ENCODE assay signal across 1 cellular context in the genomic region with DNA sequence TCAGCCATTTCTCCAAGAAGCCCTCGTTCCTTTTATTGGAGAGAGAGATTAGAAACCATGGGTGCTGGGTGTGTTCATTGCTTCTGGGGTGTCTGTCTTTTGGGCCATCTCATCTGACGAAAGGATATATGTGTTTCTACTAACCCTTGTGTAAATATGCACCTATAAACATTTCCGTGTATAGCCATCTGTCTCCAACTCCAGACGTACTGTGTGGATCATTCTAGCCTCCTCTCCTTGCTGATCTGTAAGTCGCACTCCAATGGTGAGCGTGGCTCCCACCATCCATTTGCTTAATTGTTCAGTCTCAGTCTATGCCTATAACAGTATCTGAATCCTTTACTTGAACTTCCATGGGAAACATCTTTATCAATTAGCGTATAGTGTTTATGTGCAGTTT.
TF ChIP-seq lines count a peak whose summit lies in the region.

No MANE protein-coding gene starts in this region.

TF ChIP-seq in WTC11, 78 proteins besides CTCF, POLR2A, EP300 and RAD21 (continued from another document):
- TF ChIP-seq, protein P1, sequence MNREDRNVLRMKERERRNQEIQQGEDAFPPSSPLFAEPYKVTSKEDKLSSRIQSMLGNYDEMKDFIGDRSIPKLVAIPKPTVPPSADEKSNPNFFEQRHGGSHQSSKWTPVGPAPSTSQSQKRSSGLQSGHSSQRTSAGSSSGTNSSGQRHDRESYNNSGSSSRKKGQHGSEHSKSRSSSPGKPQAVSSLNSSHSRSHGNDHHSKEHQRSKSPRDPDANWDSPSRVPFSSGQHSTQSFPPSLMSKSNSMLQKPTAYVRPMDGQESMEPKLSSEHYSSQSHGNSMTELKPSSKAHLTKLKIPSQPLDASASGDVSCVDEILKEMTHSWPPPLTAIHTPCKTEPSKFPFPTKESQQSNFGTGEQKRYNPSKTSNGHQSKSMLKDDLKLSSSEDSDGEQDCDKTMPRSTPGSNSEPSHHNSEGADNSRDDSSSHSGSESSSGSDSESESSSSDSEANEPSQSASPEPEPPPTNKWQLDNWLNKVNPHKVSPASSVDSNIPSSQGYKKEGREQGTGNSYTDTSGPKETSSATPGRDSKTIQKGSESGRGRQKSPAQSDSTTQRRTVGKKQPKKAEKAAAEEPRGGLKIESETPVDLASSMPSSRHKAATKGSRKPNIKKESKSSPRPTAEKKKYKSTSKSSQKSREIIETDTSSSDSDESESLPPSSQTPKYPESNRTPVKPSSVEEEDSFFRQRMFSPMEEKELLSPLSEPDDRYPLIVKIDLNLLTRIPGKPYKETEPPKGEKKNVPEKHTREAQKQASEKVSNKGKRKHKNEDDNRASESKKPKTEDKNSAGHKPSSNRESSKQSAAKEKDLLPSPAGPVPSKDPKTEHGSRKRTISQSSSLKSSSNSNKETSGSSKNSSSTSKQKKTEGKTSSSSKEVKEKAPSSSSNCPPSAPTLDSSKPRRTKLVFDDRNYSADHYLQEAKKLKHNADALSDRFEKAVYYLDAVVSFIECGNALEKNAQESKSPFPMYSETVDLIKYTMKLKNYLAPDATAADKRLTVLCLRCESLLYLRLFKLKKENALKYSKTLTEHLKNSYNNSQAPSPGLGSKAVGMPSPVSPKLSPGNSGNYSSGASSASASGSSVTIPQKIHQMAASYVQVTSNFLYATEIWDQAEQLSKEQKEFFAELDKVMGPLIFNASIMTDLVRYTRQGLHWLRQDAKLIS (CRISPR knock-in tag; IDR thresholded peaks at IDR 0.05; ENCODE audit: borderline replicate concordance): no peak
- TF ChIP-seq ZNF671 (CRISPR knock-in tag; IDR thresholded peaks at IDR 0.05): no peak
TF ChIP-seq in WTC11: peak in this region for 0.
